Comparison of ENCODE assay signal across 1 cellular context in the genomic region with DNA sequence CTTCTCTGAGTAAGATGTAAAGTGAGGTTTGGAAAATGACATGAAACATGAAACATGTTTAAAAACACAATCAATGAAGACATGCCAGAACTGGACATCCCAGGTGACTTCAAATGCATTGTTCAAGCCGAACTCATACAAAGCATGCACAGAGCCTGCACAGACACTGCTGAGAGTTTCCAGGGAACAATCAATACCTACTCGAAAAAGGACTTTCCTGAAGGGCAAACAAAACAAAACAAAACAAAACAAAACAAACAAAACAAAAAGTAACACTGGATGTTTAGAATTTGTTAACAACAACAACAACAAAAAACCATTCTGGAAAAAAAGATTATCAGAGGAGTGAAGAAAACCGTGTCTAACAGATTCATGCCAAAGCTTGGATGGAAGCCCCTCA.
A peak's percentile ranks its signal among the peaks of the same experiment; 100 is the strongest.
TF ChIP-seq lines count a peak whose summit lies in the region.

No MANE protein-coding gene starts in this region.

TF ChIP-seq in HepG2, 621 proteins besides CTCF, POLR2A, EP300 and RAD21:
- TF ChIP-seq NFYB (CRISPR knock-in tag; IDR thresholded peaks at IDR 0.05): no peak
- TF ChIP-seq KLF13 (CRISPR knock-in tag; IDR thresholded peaks at IDR 0.05): no peak
- TF ChIP-seq ZSCAN20 (CRISPR knock-in tag; IDR thresholded peaks at IDR 0.05; ENCODE audit: borderline replicate concordance): no peak
- TF ChIP-seq, protein P1, sequence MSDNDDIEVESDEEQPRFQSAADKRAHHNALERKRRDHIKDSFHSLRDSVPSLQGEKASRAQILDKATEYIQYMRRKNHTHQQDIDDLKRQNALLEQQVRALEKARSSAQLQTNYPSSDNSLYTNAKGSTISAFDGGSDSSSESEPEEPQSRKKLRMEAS (IDR thresholded peaks at IDR 0.05): 0 out of 2 replicates have a peak, but pooled peaks have one; percentile 21
- TF ChIP-seq, protein P2, sequence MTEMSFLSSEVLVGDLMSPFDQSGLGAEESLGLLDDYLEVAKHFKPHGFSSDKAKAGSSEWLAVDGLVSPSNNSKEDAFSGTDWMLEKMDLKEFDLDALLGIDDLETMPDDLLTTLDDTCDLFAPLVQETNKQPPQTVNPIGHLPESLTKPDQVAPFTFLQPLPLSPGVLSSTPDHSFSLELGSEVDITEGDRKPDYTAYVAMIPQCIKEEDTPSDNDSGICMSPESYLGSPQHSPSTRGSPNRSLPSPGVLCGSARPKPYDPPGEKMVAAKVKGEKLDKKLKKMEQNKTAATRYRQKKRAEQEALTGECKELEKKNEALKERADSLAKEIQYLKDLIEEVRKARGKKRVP (CRISPR knock-in tag; IDR thresholded peaks at IDR 0.05): no peak
- TF ChIP-seq, protein P3, sequence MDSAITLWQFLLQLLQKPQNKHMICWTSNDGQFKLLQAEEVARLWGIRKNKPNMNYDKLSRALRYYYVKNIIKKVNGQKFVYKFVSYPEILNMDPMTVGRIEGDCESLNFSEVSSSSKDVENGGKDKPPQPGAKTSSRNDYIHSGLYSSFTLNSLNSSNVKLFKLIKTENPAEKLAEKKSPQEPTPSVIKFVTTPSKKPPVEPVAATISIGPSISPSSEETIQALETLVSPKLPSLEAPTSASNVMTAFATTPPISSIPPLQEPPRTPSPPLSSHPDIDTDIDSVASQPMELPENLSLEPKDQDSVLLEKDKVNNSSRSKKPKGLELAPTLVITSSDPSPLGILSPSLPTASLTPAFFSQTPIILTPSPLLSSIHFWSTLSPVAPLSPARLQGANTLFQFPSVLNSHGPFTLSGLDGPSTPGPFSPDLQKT (CRISPR knock-in tag; IDR thresholded peaks at IDR 0.05; ENCODE audit: borderline replicate concordance): no peak
- TF ChIP-seq, protein P4, sequence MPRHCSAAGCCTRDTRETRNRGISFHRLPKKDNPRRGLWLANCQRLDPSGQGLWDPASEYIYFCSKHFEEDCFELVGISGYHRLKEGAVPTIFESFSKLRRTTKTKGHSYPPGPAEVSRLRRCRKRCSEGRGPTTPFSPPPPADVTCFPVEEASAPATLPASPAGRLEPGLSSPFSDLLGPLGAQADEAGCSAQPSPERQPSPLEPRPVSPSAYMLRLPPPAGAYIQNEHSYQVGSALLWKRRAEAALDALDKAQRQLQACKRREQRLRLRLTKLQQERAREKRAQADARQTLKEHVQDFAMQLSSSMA (CRISPR knock-in tag; IDR thresholded peaks at IDR 0.05): no peak
- TF ChIP-seq BCL6 (CRISPR knock-in tag; IDR thresholded peaks at IDR 0.05): peak; percentile 85
- TF ChIP-seq, protein P5, sequence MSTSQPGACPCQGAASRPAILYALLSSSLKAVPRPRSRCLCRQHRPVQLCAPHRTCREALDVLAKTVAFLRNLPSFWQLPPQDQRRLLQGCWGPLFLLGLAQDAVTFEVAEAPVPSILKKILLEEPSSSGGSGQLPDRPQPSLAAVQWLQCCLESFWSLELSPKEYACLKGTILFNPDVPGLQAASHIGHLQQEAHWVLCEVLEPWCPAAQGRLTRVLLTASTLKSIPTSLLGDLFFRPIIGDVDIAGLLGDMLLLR (CRISPR knock-in tag; IDR thresholded peaks at IDR 0.05): no peak
- no peak for TF ChIP-seq FOXP1 (IDR thresholded peaks at IDR 0.05)
- peak; percentile 60; the same call in 1 of the 2 replicates for TF ChIP-seq FOXP1 (CRISPR knock-in tag; IDR thresholded peaks at IDR 0.05)
- no peak for TF ChIP-seq NFIB (CRISPR knock-in tag; IDR thresholded peaks at IDR 0.05; ENCODE audit: borderline replicate concordance)
- TF ChIP-seq, protein P6, sequence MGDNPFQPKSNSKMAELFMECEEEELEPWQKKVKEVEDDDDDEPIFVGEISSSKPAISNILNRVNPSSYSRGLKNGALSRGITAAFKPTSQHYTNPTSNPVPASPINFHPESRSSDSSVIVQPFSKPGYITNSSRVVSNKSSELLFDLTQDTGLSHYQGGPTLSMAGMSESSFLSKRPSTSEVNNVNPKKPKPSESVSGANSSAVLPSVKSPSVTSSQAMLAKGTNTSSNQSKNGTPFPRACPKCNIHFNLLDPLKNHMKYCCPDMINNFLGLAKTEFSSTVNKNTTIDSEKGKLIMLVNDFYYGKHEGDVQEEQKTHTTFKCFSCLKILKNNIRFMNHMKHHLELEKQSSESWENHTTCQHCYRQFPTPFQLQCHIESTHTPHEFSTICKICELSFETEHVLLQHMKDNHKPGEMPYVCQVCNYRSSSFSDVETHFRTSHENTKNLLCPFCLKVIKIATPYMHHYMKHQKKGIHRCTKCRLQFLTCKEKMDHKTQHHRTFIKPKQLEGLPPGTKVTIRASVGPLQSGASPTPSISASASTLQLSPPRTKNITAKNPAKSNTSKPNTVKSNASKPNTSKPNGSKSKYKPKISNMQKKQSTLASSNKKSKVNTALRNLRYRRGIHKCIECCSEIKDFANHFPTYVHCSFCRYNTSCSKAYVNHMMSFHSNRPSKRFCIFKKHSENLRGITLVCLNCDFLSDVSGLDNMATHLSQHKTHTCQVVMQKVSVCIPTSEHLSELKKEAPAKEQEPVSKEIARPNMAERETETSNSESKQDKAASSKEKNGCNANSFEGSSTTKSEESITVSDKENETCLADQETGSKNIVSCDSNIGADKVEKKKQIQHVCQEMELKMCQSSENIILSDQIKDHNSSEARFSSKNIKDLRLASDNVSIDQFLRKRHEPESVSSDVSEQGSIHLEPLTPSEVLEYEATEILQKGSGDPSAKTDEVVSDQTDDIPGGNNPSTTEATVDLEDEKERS (CRISPR knock-in tag; IDR thresholded peaks at IDR 0.05): no peak
- TF ChIP-seq AKAP8 (CRISPR knock-in tag; IDR thresholded peaks at IDR 0.05): no peak
- no peak for TF ChIP-seq ZNF225 (CRISPR knock-in tag; IDR thresholded peaks at IDR 0.05)
- TF ChIP-seq, protein P7, sequence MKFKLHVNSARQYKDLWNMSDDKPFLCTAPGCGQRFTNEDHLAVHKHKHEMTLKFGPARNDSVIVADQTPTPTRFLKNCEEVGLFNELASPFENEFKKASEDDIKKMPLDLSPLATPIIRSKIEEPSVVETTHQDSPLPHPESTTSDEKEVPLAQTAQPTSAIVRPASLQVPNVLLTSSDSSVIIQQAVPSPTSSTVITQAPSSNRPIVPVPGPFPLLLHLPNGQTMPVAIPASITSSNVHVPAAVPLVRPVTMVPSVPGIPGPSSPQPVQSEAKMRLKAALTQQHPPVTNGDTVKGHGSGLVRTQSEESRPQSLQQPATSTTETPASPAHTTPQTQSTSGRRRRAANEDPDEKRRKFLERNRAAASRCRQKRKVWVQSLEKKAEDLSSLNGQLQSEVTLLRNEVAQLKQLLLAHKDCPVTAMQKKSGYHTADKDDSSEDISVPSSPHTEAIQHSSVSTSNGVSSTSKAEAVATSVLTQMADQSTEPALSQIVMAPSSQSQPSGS (CRISPR knock-in tag; IDR thresholded peaks at IDR 0.05): no peak
- TF ChIP-seq NR2F1 (CRISPR knock-in tag; IDR thresholded peaks at IDR 0.05): no peak
- TF ChIP-seq SNAPC2 (CRISPR knock-in tag; IDR thresholded peaks at IDR 0.05): no peak
- no peak for TF ChIP-seq TBX2 (CRISPR knock-in tag; IDR thresholded peaks at IDR 0.05; ENCODE audit: borderline replicate concordance)
- TF ChIP-seq NCOA5 (CRISPR knock-in tag; IDR thresholded peaks at IDR 0.05): no peak
- TF ChIP-seq, protein P8, sequence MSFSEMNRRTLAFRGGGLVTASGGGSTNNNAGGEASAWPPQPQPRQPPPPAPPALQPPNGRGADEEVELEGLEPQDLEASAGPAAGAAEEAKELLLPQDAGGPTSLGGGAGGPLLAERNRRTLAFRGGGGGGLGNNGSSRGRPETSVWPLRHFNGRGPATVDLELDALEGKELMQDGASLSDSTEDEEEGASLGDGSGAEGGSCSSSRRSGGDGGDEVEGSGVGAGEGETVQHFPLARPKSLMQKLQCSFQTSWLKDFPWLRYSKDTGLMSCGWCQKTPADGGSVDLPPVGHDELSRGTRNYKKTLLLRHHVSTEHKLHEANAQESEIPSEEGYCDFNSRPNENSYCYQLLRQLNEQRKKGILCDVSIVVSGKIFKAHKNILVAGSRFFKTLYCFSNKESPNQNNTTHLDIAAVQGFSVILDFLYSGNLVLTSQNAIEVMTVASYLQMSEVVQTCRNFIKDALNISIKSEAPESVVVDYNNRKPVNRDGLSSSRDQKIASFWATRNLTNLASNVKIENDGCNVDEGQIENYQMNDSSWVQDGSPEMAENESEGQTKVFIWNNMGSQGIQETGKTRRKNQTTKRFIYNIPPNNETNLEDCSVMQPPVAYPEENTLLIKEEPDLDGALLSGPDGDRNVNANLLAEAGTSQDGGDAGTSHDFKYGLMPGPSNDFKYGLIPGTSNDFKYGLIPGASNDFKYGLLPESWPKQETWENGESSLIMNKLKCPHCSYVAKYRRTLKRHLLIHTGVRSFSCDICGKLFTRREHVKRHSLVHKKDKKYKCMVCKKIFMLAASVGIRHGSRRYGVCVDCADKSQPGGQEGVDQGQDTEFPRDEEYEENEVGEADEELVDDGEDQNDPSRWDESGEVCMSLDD (CRISPR knock-in tag; IDR thresholded peaks at IDR 0.05; ENCODE audit: borderline replicate concordance): no peak
- TF ChIP-seq TRIM24 (CRISPR knock-in tag; IDR thresholded peaks at IDR 0.05): no peak
- TF ChIP-seq ZNF720 (CRISPR knock-in tag; IDR thresholded peaks at IDR 0.05): no peak
- TF ChIP-seq CENPT (CRISPR knock-in tag; IDR thresholded peaks at IDR 0.05; ENCODE audit: low read depth): no peak
- TF ChIP-seq, protein P9, sequence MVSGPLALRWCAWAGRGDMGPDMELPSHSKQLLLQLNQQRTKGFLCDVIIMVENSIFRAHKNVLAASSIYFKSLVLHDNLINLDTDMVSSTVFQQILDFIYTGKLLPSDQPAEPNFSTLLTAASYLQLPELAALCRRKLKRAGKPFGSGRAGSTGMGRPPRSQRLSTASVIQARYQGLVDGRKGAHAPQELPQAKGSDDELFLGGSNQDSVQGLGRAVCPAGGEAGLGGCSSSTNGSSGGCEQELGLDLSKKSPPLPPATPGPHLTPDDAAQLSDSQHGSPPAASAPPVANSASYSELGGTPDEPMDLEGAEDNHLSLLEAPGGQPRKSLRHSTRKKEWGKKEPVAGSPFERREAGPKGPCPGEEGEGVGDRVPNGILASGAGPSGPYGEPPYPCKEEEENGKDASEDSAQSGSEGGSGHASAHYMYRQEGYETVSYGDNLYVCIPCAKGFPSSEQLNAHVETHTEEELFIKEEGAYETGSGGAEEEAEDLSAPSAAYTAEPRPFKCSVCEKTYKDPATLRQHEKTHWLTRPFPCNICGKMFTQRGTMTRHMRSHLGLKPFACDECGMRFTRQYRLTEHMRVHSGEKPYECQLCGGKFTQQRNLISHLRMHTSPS (CRISPR knock-in tag; IDR thresholded peaks at IDR 0.05; ENCODE audit: low read depth): no peak
- TF ChIP-seq, protein P10, sequence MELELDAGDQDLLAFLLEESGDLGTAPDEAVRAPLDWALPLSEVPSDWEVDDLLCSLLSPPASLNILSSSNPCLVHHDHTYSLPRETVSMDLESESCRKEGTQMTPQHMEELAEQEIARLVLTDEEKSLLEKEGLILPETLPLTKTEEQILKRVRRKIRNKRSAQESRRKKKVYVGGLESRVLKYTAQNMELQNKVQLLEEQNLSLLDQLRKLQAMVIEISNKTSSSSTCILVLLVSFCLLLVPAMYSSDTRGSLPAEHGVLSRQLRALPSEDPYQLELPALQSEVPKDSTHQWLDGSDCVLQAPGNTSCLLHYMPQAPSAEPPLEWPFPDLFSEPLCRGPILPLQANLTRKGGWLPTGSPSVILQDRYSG (CRISPR knock-in tag; IDR thresholded peaks at IDR 0.05): no peak
- 0 out of 2 replicates have a peak, but pooled peaks have one; percentile 35 for TF ChIP-seq SOX5 (CRISPR knock-in tag; IDR thresholded peaks at IDR 0.05; ENCODE audit: borderline replicate concordance)
- TF ChIP-seq SMAD9 (CRISPR knock-in tag; IDR thresholded peaks at IDR 0.05): no peak
- no peak for TF ChIP-seq ZMYM3 (CRISPR knock-in tag; IDR thresholded peaks at IDR 0.05)
- no peak for TF ChIP-seq SAP130 (CRISPR knock-in tag; IDR thresholded peaks at IDR 0.05; ENCODE audit: low read depth)
- TF ChIP-seq BHLHE40 (IDR thresholded peaks at IDR 0.05; ENCODE audit: low read length): 0 out of 2 replicates have a peak, but pooled peaks have one; percentile 42
- TF ChIP-seq KAT2B (IDR thresholded peaks at IDR 0.05; ENCODE audit: borderline replicate concordance, low read depth, low read length): 0 out of 2 replicates have a peak, but pooled peaks have one; percentile 6
- TF ChIP-seq, protein P11, sequence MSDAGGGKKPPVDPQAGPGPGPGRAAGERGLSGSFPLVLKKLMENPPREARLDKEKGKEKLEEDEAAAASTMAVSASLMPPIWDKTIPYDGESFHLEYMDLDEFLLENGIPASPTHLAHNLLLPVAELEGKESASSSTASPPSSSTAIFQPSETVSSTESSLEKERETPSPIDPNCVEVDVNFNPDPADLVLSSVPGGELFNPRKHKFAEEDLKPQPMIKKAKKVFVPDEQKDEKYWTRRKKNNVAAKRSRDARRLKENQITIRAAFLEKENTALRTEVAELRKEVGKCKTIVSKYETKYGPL (CRISPR knock-in tag; IDR thresholded peaks at IDR 0.05): no peak
- no peak for TF ChIP-seq TBX3 (IDR thresholded peaks at IDR 0.05; ENCODE audit: borderline replicate concordance)
- no peak for TF ChIP-seq CEBPB (IDR thresholded peaks at IDR 0.05; ENCODE audit: borderline replicate concordance, low read depth, low read length)
- TF ChIP-seq ZNF879 (CRISPR knock-in tag; IDR thresholded peaks at IDR 0.05): no peak
- TF ChIP-seq KLF15 (CRISPR knock-in tag; IDR thresholded peaks at IDR 0.05; ENCODE audit: borderline replicate concordance): no peak
- TF ChIP-seq ZNF33A (CRISPR knock-in tag; IDR thresholded peaks at IDR 0.05; ENCODE audit: borderline replicate concordance): no peak
- TF ChIP-seq ZFP82 (CRISPR knock-in tag; IDR thresholded peaks at IDR 0.05; ENCODE audit: borderline replicate concordance): no peak
- TF ChIP-seq ETV5 (CRISPR knock-in tag; IDR thresholded peaks at IDR 0.05; ENCODE audit: borderline replicate concordance): no peak
- no peak for TF ChIP-seq DNMT3B (CRISPR knock-in tag; conservative IDR thresholded peaks at IDR 0.05)
- TF ChIP-seq SIN3B (IDR thresholded peaks at IDR 0.05; ENCODE audit: low read length): no peak
- TF ChIP-seq ZNF468 (CRISPR knock-in tag; IDR thresholded peaks at IDR 0.05): no peak
- TF ChIP-seq, protein P12, sequence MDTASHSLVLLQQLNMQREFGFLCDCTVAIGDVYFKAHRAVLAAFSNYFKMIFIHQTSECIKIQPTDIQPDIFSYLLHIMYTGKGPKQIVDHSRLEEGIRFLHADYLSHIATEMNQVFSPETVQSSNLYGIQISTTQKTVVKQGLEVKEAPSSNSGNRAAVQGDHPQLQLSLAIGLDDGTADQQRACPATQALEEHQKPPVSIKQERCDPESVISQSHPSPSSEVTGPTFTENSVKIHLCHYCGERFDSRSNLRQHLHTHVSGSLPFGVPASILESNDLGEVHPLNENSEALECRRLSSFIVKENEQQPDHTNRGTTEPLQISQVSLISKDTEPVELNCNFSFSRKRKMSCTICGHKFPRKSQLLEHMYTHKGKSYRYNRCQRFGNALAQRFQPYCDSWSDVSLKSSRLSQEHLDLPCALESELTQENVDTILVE (CRISPR knock-in tag; IDR thresholded peaks at IDR 0.05): no peak
- no peak for TF ChIP-seq ZNF20 (CRISPR knock-in tag; IDR thresholded peaks at IDR 0.05)
- no peak for TF ChIP-seq MEIS2 (CRISPR knock-in tag; IDR thresholded peaks at IDR 0.05)
- TF ChIP-seq PRMT3 (CRISPR knock-in tag; IDR thresholded peaks at IDR 0.05; ENCODE audit: borderline replicate concordance, low read depth): no peak
- TF ChIP-seq, protein P13, sequence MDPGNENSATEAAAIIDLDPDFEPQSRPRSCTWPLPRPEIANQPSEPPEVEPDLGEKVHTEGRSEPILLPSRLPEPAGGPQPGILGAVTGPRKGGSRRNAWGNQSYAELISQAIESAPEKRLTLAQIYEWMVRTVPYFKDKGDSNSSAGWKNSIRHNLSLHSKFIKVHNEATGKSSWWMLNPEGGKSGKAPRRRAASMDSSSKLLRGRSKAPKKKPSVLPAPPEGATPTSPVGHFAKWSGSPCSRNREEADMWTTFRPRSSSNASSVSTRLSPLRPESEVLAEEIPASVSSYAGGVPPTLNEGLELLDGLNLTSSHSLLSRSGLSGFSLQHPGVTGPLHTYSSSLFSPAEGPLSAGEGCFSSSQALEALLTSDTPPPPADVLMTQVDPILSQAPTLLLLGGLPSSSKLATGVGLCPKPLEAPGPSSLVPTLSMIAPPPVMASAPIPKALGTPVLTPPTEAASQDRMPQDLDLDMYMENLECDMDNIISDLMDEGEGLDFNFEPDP (CRISPR knock-in tag; conservative IDR thresholded peaks at IDR 0.05): no peak
- no peak for TF ChIP-seq RORA (CRISPR knock-in tag; IDR thresholded peaks at IDR 0.05)
